In the genomic region with DNA sequence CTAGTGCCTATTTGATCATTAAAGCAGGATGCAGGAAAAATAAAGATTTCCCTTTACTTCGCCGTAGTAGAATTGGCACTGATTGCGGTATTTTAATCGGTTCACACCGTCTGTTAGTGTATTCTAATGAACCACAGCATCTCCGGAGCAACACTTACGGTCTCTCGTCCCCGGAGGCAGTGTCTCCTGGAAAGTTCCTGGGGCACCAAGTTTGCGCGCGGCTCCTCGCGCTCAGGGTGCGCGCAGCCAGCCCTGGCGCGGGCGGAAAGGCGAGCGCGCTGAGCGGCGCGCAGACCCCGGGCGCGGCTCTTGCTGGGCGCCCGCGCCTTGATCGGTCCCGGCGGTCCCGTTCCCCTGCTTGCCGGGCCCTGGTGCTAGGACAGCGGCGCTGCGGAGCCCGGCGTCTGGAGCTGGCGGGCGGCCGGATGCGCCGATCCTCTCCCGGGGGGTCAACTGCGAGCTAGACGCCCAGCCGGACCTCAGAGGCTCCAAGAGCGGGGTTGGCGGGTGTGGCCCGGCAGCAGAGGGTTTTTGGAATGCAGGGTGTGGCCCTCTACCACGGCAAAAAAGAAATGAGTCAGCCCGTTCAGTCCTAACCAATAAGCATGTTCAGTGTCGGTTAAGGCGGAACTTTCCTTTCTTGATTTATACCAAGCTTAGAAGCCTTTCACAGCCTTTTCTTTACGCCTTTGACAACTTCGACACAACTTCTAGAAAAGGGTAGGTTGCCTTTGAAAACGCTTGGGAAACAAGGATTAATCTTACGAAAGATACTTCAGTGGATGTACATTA, we compare ENCODE assay signal across 1 cellular context.
A peak's percentile ranks its signal among the peaks of the same experiment; 100 is the strongest.
TF ChIP-seq lines count a peak whose summit lies in the region.

No MANE protein-coding gene starts in this region.

TF ChIP-seq in HEK293, 187 proteins besides CTCF, POLR2A, EP300 and RAD21 (continued from another document):
- TF ChIP-seq, protein P1, sequence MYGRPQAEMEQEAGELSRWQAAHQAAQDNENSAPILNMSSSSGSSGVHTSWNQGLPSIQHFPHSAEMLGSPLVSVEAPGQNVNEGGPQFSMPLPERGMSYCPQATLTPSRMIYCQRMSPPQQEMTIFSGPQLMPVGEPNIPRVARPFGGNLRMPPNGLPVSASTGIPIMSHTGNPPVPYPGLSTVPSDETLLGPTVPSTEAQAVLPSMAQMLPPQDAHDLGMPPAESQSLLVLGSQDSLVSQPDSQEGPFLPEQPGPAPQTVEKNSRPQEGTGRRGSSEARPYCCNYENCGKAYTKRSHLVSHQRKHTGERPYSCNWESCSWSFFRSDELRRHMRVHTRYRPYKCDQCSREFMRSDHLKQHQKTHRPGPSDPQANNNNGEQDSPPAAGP (tag by site-specific recombination; IDR thresholded peaks at IDR 0.05), result 0 out of 2 replicates have a peak, but pooled peaks have one; percentile 32
- TF ChIP-seq ZNF785 (tag by site-specific recombination; IDR thresholded peaks at IDR 0.05) (no peak), ZSCAN30 (tag by site-specific recombination; IDR thresholded peaks at IDR 0.05) (peak; percentile 71; the same call in 1 of the 2 replicates), BCL11B (tag by site-specific recombination; IDR thresholded peaks at IDR 0.05; ENCODE audit: low read depth) (no peak), ZNF19 (tag by site-specific recombination; IDR thresholded peaks at IDR 0.05; ENCODE audit: low read depth) (no peak), ZNF660 (tag by site-specific recombination; IDR thresholded peaks at IDR 0.05) (peak; percentile 86), PRDM1 (tag by site-specific recombination; IDR thresholded peaks at IDR 0.05) (peak; percentile 71), ZNF292 (tag by site-specific recombination; IDR thresholded peaks at IDR 0.05; ENCODE audit: borderline replicate concordance, low read depth) (no peak), ZNF248 (tag by site-specific recombination; IDR thresholded peaks at IDR 0.05) (no peak)
- TF ChIP-seq, protein P2, sequence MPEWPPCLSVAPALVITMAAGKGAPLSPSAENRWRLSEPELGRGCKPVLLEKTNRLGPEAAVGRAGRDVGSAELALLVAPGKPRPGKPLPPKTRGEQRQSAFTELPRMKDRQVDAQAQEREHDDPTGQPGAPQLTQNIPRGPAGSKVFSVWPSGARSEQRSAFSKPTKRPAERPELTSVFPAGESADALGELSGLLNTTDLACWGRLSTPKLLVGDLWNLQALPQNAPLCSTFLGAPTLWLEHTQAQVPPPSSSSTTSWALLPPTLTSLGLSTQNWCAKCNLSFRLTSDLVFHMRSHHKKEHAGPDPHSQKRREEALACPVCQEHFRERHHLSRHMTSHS (tag by site-specific recombination; IDR thresholded peaks at IDR 0.05), result no peak
